In the genomic region with DNA sequence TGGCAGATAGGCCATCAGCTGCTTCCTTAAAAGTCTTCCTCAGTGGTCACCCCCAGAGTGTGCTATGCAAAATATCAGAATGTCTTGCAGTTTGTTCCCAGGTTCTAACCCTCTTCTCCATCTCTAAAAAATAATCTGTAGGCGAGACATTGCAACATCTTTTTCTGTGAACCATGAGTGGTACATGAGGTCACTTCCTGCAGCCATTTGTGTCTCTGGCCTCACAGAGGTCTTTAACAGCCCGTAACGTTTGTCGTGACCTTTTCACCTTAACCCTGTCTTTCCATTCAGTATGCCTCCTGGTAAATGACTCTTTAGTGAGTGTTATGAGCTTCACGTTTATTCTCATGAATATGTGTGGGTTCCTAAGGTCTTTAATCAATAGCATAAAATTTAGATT, we compare ENCODE assay signal across 1 cellular context.
TF ChIP-seq lines count a peak whose summit lies in the region.

No MANE protein-coding gene starts in this region.

TF ChIP-seq in HepG2, 621 proteins besides CTCF, POLR2A, EP300 and RAD21 (continued from another document):
- TF ChIP-seq, protein P1, sequence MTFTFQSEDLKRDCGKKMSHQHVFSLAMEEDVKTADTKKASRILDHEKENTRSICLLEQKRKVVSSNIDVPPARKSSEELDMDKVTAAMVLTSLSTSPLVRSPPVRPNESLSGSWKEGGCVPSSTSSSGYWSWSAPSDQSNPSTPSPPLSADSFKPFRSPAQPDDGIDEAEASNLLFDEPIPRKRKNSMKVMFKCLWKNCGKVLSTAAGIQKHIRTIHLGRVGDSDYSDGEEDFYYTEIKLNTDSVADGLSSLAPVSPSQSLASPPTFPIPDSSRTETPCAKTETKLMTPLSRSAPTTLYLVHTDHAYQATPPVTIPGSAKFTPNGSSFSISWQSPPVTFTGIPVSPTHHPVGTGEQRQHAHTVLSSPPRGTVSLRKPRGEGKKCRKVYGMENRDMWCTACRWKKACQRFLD (CRISPR knock-in tag; IDR thresholded peaks at IDR 0.05; ENCODE audit: borderline replicate concordance) = no peak
- TF ChIP-seq ZNF768 (CRISPR knock-in tag; IDR thresholded peaks at IDR 0.05) (no peak), CEBPB (IDR thresholded peaks at IDR 0.05; ENCODE audit: borderline replicate concordance, low read depth, low read length) (peak; percentile 75; the same call in 1 of the 2 replicates), NR2F1 (CRISPR knock-in tag; IDR thresholded peaks at IDR 0.05) (peak; percentile 77 to 87), FOXP1 (IDR thresholded peaks at IDR 0.05) (no peak), FOXP1 (CRISPR knock-in tag; IDR thresholded peaks at IDR 0.05) (0 out of 2 replicates have a peak, but pooled peaks have one; percentile 16), ATF7 (IDR thresholded peaks at IDR 0.05) (no peak), ATF7 (CRISPR knock-in tag; IDR thresholded peaks at IDR 0.05) (peak; percentile 33; the same call in 1 of the 2 replicates), GZF1 (CRISPR knock-in tag; IDR thresholded peaks at IDR 0.05) (no peak), SOX13 (IDR thresholded peaks at IDR 0.05) (no peak), SOX13 (CRISPR knock-in tag; conservative IDR thresholded peaks at IDR 0.05 in 1 of 2, IDR thresholded peaks at IDR 0.05 in 1 of 2) (peak in 1 of 2 experiments; percentile 20; a peak in 1 of 4 replicates), GABPA (IDR thresholded peaks at IDR 0.05; ENCODE audit: low read depth, low read length) (no peak), GABPA (CRISPR knock-in tag; IDR thresholded peaks at IDR 0.05; ENCODE audit: low read depth) (peak; percentile 85), ZBTB21 (CRISPR knock-in tag; IDR thresholded peaks at IDR 0.05) (peak; percentile 94), ARNTL (CRISPR knock-in tag; IDR thresholded peaks at IDR 0.05) (no peak), NR2C2 (CRISPR knock-in tag; IDR thresholded peaks at IDR 0.05; ENCODE audit: borderline replicate concordance) (peak; percentile 34; the same call in 1 of the 2 replicates), RCOR2 (CRISPR knock-in tag; IDR thresholded peaks at IDR 0.05) (0 out of 2 replicates have a peak, but pooled peaks have one; percentile 20), ATM (IDR thresholded peaks at IDR 0.05; ENCODE audit: borderline replicate concordance) (no peak), ZBTB20 (CRISPR knock-in tag; IDR thresholded peaks at IDR 0.05; ENCODE audit: borderline replicate concordance, low read depth) (no peak), NR2F2 (IDR thresholded peaks at IDR 0.05; ENCODE audit: borderline replicate concordance, low read depth) (peak; percentile 68), KAT8 (CRISPR knock-in tag; IDR thresholded peaks at IDR 0.05) (peak; percentile 60; the same call in 1 of the 2 replicates), HMG20A (CRISPR knock-in tag; IDR thresholded peaks at IDR 0.05; ENCODE audit: borderline replicate concordance) (peak; percentile 29; the same call in 1 of the 2 replicates), HOXA3 (CRISPR knock-in tag; IDR thresholded peaks at IDR 0.05) (peak; percentile 82)
- TF ChIP-seq, protein P2, sequence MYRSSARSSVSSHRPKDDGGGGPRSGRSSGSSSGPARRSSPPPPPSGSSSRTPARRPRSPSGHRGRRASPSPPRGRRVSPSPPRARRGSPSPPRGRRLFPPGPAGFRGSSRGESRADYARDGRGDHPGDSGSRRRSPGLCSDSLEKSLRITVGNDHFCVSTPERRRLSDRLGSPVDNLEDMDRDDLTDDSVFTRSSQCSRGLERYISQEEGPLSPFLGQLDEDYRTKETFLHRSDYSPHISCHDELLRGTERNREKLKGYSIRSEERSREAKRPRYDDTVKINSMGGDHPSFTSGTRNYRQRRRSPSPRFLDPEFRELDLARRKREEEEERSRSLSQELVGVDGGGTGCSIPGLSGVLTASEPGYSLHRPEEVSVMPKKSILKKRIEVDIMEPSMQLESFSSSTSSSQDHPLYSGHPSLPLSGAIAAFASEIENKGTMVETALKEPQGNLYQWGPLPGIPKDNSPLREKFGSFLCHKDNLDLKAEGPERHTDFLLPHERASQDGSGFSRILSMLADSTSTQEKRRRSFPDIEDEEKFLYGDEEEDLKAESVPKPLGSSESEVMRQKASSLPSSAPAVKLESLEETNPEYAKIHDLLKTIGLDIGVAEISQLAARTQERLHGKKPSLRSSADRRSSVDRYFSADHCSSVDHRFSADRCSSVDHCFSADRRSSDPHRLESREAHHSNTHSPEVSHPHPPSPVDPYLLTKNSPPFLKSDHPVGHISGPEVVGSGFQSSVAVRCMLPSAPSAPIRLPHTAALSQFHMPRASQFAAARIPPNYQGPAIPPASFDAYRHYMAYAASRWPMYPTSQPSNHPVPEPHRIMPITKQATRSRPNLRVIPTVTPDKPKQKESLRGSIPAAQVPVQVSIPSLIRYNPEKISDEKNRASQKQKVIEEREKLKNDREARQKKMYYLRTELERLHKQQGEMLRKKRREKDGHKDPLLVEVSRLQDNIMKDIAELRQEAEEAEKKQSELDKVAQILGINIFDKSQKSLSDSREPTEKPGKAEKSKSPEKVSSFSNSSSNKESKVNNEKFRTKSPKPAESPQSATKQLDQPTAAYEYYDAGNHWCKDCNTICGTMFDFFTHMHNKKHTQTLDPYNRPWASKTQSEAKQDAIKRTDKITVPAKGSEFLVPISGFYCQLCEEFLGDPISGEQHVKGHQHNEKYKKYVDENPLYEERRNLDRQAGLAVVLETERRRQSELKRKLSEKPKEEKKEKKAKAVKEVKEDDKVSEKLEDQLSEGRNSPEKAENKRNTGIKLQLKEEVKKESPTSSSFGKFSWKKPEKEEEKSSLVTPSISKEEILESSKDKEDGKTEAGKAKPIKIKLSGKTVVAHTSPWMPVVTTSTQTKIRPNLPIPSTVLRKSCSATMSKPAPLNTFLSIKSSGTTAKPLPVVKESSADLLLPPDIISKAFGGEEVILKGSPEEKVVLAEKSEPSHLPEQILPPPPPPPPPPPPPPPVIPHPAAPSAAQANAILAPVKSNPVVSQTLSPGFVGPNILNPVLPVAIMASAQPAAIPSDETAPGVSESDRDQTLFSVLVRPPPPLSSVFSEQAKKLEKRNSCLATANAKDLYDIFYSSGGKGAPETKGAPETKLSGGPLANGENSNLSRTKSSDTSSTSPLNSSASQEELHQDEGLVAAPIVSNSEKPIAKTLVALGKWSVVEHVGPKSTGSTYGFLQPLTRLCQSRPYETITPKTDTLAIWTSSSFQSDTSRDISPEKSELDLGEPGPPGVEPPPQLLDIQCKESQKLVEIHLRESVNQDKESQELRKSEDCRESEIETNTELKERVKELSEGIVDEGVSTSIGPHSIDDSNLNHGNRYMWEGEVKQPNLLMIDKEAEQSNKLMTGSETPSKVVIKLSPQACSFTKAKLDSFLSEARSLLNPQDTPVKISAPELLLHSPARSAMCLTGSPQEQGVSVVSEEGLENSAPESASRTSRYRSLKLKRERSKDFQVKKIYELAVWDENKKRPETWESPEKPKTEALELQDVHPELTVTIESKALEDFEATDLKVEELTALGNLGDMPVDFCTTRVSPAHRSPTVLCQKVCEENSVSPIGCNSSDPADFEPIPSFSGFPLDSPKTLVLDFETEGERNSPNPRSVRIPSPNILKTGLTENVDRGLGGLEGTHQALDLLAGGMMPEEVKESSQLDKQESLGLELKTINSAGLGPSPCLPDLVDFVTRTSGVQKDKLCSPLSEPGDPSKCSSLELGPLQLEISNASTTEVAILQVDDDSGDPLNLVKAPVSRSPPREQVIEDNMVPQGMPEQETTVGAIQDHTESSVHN (CRISPR knock-in tag; IDR thresholded peaks at IDR 0.05) = no peak
- TF ChIP-seq, protein P3, sequence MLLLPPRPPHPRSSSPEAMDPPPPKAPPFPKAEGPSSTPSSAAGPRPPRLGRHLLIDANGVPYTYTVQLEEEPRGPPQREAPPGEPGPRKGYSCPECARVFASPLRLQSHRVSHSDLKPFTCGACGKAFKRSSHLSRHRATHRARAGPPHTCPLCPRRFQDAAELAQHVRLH (CRISPR knock-in tag; IDR thresholded peaks at IDR 0.05; ENCODE audit: borderline replicate concordance, low read depth) = no peak
- TF ChIP-seq, protein P4, sequence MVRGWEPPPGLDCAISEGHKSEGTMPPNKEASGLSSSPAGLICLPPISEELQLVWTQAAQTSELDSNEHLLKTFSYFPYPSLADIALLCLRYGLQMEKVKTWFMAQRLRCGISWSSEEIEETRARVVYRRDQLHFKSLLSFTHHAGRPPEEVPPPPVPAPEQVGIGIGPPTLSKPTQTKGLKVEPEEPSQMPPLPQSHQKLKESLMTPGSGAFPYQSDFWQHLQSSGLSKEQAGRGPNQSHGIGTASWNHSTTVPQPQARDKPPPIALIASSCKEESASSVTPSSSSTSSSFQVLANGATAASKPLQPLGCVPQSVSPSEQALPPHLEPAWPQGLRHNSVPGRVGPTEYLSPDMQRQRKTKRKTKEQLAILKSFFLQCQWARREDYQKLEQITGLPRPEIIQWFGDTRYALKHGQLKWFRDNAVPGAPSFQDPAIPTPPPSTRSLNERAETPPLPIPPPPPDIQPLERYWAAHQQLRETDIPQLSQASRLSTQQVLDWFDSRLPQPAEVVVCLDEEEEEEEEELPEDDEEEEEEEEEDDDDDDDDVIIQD (CRISPR knock-in tag; IDR thresholded peaks at IDR 0.05; ENCODE audit: low read depth) = peak; percentile 95
- TF ChIP-seq, protein P5, sequence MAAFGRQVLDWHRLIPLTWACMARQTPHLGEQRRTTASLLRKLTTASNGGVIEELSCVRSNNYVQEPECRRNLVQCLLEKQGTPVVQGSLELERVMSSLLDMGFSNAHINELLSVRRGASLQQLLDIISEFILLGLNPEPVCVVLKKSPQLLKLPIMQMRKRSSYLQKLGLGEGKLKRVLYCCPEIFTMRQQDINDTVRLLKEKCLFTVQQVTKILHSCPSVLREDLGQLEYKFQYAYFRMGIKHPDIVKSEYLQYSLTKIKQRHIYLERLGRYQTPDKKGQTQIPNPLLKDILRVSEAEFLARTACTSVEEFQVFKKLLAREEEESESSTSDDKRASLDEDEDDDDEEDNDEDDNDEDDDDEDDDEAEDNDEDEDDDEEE (CRISPR knock-in tag; IDR thresholded peaks at IDR 0.05) = no peak
- TF ChIP-seq, protein P6, sequence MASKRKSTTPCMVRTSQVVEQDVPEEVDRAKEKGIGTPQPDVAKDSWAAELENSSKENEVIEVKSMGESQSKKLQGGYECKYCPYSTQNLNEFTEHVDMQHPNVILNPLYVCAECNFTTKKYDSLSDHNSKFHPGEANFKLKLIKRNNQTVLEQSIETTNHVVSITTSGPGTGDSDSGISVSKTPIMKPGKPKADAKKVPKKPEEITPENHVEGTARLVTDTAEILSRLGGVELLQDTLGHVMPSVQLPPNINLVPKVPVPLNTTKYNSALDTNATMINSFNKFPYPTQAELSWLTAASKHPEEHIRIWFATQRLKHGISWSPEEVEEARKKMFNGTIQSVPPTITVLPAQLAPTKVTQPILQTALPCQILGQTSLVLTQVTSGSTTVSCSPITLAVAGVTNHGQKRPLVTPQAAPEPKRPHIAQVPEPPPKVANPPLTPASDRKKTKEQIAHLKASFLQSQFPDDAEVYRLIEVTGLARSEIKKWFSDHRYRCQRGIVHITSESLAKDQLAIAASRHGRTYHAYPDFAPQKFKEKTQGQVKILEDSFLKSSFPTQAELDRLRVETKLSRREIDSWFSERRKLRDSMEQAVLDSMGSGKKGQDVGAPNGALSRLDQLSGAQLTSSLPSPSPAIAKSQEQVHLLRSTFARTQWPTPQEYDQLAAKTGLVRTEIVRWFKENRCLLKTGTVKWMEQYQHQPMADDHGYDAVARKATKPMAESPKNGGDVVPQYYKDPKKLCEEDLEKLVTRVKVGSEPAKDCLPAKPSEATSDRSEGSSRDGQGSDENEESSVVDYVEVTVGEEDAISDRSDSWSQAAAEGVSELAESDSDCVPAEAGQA (IDR thresholded peaks at IDR 0.05; ENCODE audit: low read depth) = peak; percentile 67; the same call in 1 of the 2 replicates
- TF ChIP-seq, protein P6 (CRISPR knock-in tag; IDR thresholded peaks at IDR 0.05; ENCODE audit: borderline replicate concordance) = no peak
- TF ChIP-seq, protein P7, sequence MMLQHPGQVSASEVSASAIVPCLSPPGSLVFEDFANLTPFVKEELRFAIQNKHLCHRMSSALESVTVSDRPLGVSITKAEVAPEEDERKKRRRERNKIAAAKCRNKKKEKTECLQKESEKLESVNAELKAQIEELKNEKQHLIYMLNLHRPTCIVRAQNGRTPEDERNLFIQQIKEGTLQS (CRISPR knock-in tag; IDR thresholded peaks at IDR 0.05) = peak; percentile 35; the same call in 1 of the 2 replicates
- TF ChIP-seq, protein P8, sequence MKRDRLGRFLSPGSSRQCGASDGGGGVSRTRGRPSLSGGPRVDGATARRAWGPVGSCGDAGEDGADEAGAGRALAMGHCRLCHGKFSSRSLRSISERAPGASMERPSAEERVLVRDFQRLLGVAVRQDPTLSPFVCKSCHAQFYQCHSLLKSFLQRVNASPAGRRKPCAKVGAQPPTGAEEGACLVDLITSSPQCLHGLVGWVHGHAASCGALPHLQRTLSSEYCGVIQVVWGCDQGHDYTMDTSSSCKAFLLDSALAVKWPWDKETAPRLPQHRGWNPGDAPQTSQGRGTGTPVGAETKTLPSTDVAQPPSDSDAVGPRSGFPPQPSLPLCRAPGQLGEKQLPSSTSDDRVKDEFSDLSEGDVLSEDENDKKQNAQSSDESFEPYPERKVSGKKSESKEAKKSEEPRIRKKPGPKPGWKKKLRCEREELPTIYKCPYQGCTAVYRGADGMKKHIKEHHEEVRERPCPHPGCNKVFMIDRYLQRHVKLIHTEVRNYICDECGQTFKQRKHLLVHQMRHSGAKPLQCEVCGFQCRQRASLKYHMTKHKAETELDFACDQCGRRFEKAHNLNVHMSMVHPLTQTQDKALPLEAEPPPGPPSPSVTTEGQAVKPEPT (CRISPR knock-in tag; IDR thresholded peaks at IDR 0.05; ENCODE audit: low read depth) = no peak
TF ChIP-seq in HepG2: peak in this region for 31.
